ENCODE assay signal across 8 cellular contexts in the genomic region with DNA sequence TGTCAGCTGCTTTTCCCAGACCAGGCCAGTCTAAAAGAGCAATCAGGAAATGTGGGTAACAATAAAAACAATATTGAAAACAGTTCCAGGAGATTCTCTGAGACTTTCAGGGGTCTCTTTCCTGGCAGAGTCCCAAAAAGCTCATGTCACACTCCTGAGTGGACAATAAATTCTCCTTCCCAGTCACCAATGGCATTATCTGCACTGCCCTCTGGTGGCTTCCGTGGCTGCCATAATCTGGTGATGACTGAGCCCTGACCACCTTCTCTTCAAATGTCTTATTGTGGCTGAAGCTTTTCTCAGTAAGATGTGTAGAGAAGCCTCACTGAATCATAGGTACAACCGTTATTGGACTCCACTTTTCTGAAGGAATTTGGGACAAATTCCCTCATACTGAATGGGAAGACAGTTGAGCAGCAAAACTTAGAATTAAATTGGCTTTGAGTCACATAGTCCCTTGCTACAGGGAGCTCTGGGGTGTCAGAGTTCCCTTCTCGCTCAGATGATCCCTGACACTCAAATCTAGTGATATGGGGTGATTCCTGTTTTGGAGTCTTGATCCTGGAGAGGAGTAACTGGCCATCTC. TPM values are rescaled to one million over a fixed set of nuclear protein-coding genes. Genes with fewer than 3 reads are reported as not detected.
DNase-seq lines count a peak whose midpoint lies in the region; ATAC-seq and TF ChIP-seq lines count a peak whose summit lies in the region.

No MANE protein-coding gene starts in this region.

- H3K4me1 ChIP-seq in cardiac muscle cell (ENCODE audit: low read depth) (no peaks in the 10 kb centered on the region), mesendoderm (ENCODE audit: control insufficient read depth, low read depth, low read length) (no peaks in the 10 kb centered on the region), upper lobe of right lung (no peaks in the 10 kb centered on the region)

- no peak overlapping the region for H3K4me3 ChIP-seq in cardiac muscle cell
- H3K4me3 ChIP-seq in cardiac fibroblast (replicated peaks in 1 of 2; ENCODE audit: low read depth in 2 of 2, low read length in 2 of 2): no peak overlapping the region
- no peak overlapping the region for H3K4me3 ChIP-seq in mesendoderm (ENCODE audit: low read length)
- H3K4me3 ChIP-seq in upper lobe of right lung: no peak overlapping the region

- H3K27me3 ChIP-seq in cardiac muscle cell: peaks cover 15% of the 10 kb centered on the region
- H3K27me3 ChIP-seq in mesendoderm (ENCODE audit: insufficient read depth, low read length, poor library complexity): no peaks in the 10 kb centered on the region
- H3K27me3 ChIP-seq in upper lobe of right lung: peaks cover 4% of the 10 kb centered on the region

- WGBS in mesendoderm (ENCODE audit: extremely low coverage, insufficient coverage, low lambda C conversion rate): no CpG with 5 or more reads among the region's 3 CpGs

- no peak overlapping the region for H2BK120ac ChIP-seq in mesendoderm (ENCODE audit: low read depth, low read length)

- H3K79me2 ChIP-seq in mesendoderm (ENCODE audit: control insufficient read depth, insufficient read depth, low read length): no peaks in the 10 kb centered on the region

- intact Hi-C loops in Right ventricle myocardium inferior (cut with DNase I): no loop called here
- intact Hi-C loops in upper lobe of right lung (cut with DNase I): no loop called here

- H3K27ac ChIP-seq in cardiac muscle cell (no peak overlapping the region), mesendoderm (ENCODE audit: low read depth, low read length) (no peak overlapping the region), upper lobe of right lung (no peak overlapping the region)

- no peak overlapping the region for H3K9ac ChIP-seq in mesendoderm (ENCODE audit: low read length)

- DNase-seq in cardiac muscle cell (ENCODE audit: low read depth in 1 of 2, low spot score in 1 of 2): peak; percentile 24 to 47
- DNase-seq in Right ventricle myocardium inferior (ENCODE audit: missing footprints): no peak
- DNase-seq in SK-N-DZ (ENCODE audit: low spot score): peak; percentile 17
- peak; percentile 24 to 47 for DNase-seq in cardiac fibroblast (ENCODE audit: low read depth in 2 of 2)
- DNase-seq in mesendoderm: peak; percentile 37
- no peak for DNase-seq in upper lobe of right lung
- no peak for DNase-seq in cerebellum (ENCODE audit: low spot score)

- H3K79me1 ChIP-seq in mesendoderm (ENCODE audit: low read length): no peaks in the 10 kb centered on the region

- H2BK15ac ChIP-seq in mesendoderm (replicated peaks; ENCODE audit: low read depth): no peak overlapping the region

- H4K5ac ChIP-seq in mesendoderm (ENCODE audit: low read length): no peak overlapping the region

- ATAC-seq in Right ventricle myocardium inferior (no peak), HG02885 (IDR thresholded peaks at IDR 0.05; ENCODE audit: poor library complexity, unreplicated experiment) (peak; percentile 81), upper lobe of right lung (peak; percentile 76)

- H3K9me3 ChIP-seq in cardiac muscle cell (ENCODE audit: low read depth): no peaks in the 10 kb centered on the region
- H3K9me3 ChIP-seq in upper lobe of right lung: no peaks in the 10 kb centered on the region

- H3K36me3 ChIP-seq in cardiac muscle cell: no peaks in the 10 kb centered on the region
- no peaks in the 10 kb centered on the region for H3K36me3 ChIP-seq in mesendoderm (ENCODE audit: control insufficient read depth, insufficient read depth, low read length)
- H3K36me3 ChIP-seq in upper lobe of right lung: no peaks in the 10 kb centered on the region

- H3K56ac ChIP-seq in mesendoderm (ENCODE audit: low read length): no peak overlapping the region

- no peak overlapping the region for H2BK5ac ChIP-seq in mesendoderm (ENCODE audit: low read length)

- no peak overlapping the region for H3K23ac ChIP-seq in mesendoderm (ENCODE audit: low read length)

- H4K8ac ChIP-seq in mesendoderm (ENCODE audit: low read depth, low read length): no peak overlapping the region

- no peak overlapping the region for H2AK5ac ChIP-seq in mesendoderm (ENCODE audit: low read length)

- no peak overlapping the region for H3K4ac ChIP-seq in mesendoderm (ENCODE audit: low read depth, low read length)

- H3K4me2 ChIP-seq in mesendoderm (ENCODE audit: low read length): no peak overlapping the region

- no peak overlapping the region for H3K18ac ChIP-seq in mesendoderm (ENCODE audit: low read length)

- peak; percentile 60 for TF ChIP-seq CTCF in cardiac muscle cell (IDR thresholded peaks at IDR 0.05; ENCODE audit: low read depth, low read length)
- TF ChIP-seq CTCF in cardiac fibroblast (IDR thresholded peaks at IDR 0.05; ENCODE audit: low read depth, low read length): peak; percentile 67
- TF ChIP-seq CTCF in upper lobe of right lung (IDR thresholded peaks at IDR 0.05): peak; percentile 60

RNA-seq across cellular contexts. Expression of a gene that starts 24.4 kb away (rescaled TPM):
- 0.15 and 5.4 TPM in 2 replicates for total RNA-seq in cardiac muscle cell
- 0.12 and 1.2 TPM in 2 replicates for polyA plus RNA-seq in cardiac muscle cell
- total RNA-seq in Right ventricle myocardium inferior: 2.0 TPM
- 0.42 and 0.97 TPM in 2 replicates for polyA plus RNA-seq in SK-N-DZ (2014; cell fraction: cytosol; rRNA removed)
- 0.51 and 0.73 TPM in 2 replicates for polyA plus RNA-seq in SK-N-DZ (2014; cell fraction: nucleus; rRNA removed)
- 3.5 TPM for polyA plus RNA-seq in mesendoderm (2013, experiment 1 of 2)
- 3.7 TPM for polyA plus RNA-seq in mesendoderm (2013, experiment 2 of 2)
- 1.5 TPM for total RNA-seq in upper lobe of right lung
- 1.5 TPM for total RNA-seq in cerebellum

Comparison
In these comparisons a context has a peak if more than half of its experiments do, and no peak if none do; other contexts are left out.
1. DNase-seq: peak in cardiac muscle cell (2 of 2), SK-N-DZ (single experiment), cardiac fibroblast (2 of 2) and mesendoderm (single experiment); none in Right ventricle myocardium inferior (single experiment), upper lobe of right lung (single experiment) and cerebellum (single experiment).
2. Peak in every context shown above with its lines, with median percentiles within 50 percentile points of each other: CTCF ChIP-seq.